ENCODE assay signal across 2 cellular contexts in genomic region chr10:67699613-67700270, GRCh38.
TF ChIP-seq lines count a peak whose summit lies in the region.

No MANE protein-coding gene starts in this region.

TF ChIP-seq in K562, 482 proteins besides CTCF, POLR2A, EP300 and RAD21 (continues in another document):
- TF ChIP-seq FOXA3 (CRISPR knock-in tag; conservative IDR thresholded peaks at IDR 0.05 in 1 of 2, IDR thresholded peaks at IDR 0.05 in 1 of 2) (peak in 1 of 2 experiments; percentile 96; a peak in 2 of 4 replicates), TAF9B (IDR thresholded peaks at IDR 0.05; ENCODE audit: partially characterized antibody) (peak; percentile 62), MNT (conservative IDR thresholded peaks at IDR 0.05) (peak in 1 of 2 experiments; percentile 22; a peak in 1 of 4 replicates), ZBTB9 (CRISPR knock-in tag; IDR thresholded peaks at IDR 0.05) (0 out of 2 replicates have a peak, but pooled peaks have one; percentile 25), NFRKB (IDR thresholded peaks at IDR 0.05; ENCODE audit: low read depth) (peak; percentile 60; the same call in 1 of the 2 replicates), FOXK2 (conservative IDR thresholded peaks at IDR 0.05 in 1 of 2, IDR thresholded peaks at IDR 0.05 in 1 of 2; ENCODE audit: low read depth in 2 of 2) (peak; percentile 69 to 75; a peak in 3 of 4 replicates), MGA (IDR thresholded peaks at IDR 0.05) (peak; percentile 46; the same call in 1 of the 2 replicates), SOX6 (IDR thresholded peaks at IDR 0.05) (peak; percentile 18; the same call in 1 of the 2 replicates)

TF ChIP-seq in HepG2, 621 proteins besides CTCF, POLR2A, EP300 and RAD21:
- TF ChIP-seq FOXA3 (CRISPR knock-in tag; IDR thresholded peaks at IDR 0.05) = 0 out of 2 replicates have a peak, but pooled peaks have one; percentile 25
- TF ChIP-seq ZNF281 (CRISPR knock-in tag; IDR thresholded peaks at IDR 0.05; ENCODE audit: borderline replicate concordance) = peak; percentile 64; the same call in 1 of the 2 replicates
